Comparison of ENCODE assay signal across 11 cellular contexts in the genomic region with DNA sequence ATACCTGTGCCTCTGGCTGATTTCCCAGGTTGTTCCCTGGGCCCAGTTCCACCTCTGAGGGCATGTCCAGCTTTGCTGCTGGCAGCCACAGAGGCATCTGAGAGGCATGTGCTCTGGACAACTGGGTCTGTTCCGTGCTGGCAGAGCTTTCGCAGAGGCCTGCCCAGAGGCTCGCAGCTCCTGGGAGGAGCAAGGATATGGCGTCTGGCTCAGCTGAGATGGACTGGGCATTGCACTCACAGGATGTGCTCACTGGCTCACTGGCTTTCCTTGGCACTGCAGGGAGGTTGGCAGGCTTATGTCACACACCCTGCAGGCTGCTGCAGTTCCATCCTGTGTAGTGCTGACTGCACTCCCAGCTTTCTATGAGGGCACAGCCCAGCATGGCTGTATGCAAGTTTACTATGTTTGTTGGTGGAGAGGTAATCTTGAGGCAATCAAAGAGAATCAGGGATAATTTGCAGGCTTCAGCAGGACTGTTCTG.
DNase-seq lines count a peak whose midpoint lies in the region; ATAC-seq, FAIRE-seq and TF ChIP-seq lines count a peak whose summit lies in the region.
"Had no signal": no experiment of that assay in that cellular context is flagged by ENCODE, and none has a peak within 500 bp of the region (broad histone marks: within the 10 kb centered on the region; RNA-seq: fewer than 3 reads in every experiment).

No MANE protein-coding gene starts in this region.

- intact Hi-C loops in Right ventricle myocardium superior (cut with DNase I): no loop called here
- intact Hi-C loops in sigmoid colon (cut with DNase I): loop anchor here (2.0 to 5.0 kb wide), 2 partner anchors 61 to 171 kb away; a partner anchor contains a TSS

- no peak overlapping the region for H3K27ac Mint-ChIP-seq in T-helper 2 cell treated with Interferon-gamma antibody and Interleukin-4, amounts not matched to agents 5 μg/mL and 100 μg/mL, for 36 hours
- H3K27ac Mint-ChIP-seq: stimulated activated effector memory CD8-positive, alpha-beta T cell treated with anti-CD3 and anti-CD28 coated beads, Interleukin-12 subunit alpha, Interleukin-12 subunit beta, amount 100 ng/mL, for 72 hours had no signal

- H3K36me3 Mint-ChIP-seq in T-helper 2 cell treated with Interferon-gamma antibody and Interleukin-4, amounts not matched to agents 5 μg/mL and 100 μg/mL, for 36 hours (ENCODE audit: low read depth): no peaks in the 10 kb centered on the region
- H3K36me3 Mint-ChIP-seq: stimulated activated effector memory CD8-positive, alpha-beta T cell treated with anti-CD3 and anti-CD28 coated beads, Interleukin-12 subunit alpha, Interleukin-12 subunit beta, amount 100 ng/mL, for 72 hours had no signal

- H3K36me3 ChIP-seq in RWPE2 (ENCODE audit: low read depth) (no peaks in the 10 kb centered on the region), sigmoid colon (no peaks in the 10 kb centered on the region), smooth muscle cell (ENCODE audit: low read depth) (no peaks in the 10 kb centered on the region)

- no peak overlapping the region for H2AFZ ChIP-seq in smooth muscle cell (ENCODE audit: low read depth)

- H3K4me2 ChIP-seq in smooth muscle cell: no peak overlapping the region

- H3F3A ChIP-seq in smooth muscle cell (ENCODE audit: low read depth): no peaks in the 10 kb centered on the region

- H3K4me3 Mint-ChIP-seq in T-helper 2 cell treated with Interferon-gamma antibody and Interleukin-4, amounts not matched to agents 5 μg/mL and 100 μg/mL, for 36 hours: no peak overlapping the region
- H3K4me3 Mint-ChIP-seq: effector memory CD8-positive, alpha-beta T cell; stimulated activated effector memory CD8-positive, alpha-beta T cell treated with anti-CD3 and anti-CD28 coated beads, Interleukin-12 subunit alpha, Interleukin-12 subunit beta, amount 100 ng/mL, for 72 hours had no signal

- peak; percentile 60 for DNase-seq in H4 (ENCODE audit: low spot score)
- no peak for DNase-seq in RWPE2 (ENCODE audit: low spot score)
- DNase-seq in Right ventricle myocardium superior: peak; percentile 89
- peak; percentile 97 for DNase-seq in sigmoid colon
- no peak for DNase-seq in T-helper 2 cell treated with Interferon-gamma antibody and Interleukin-4, amounts not matched to agents 5 μg/mL and 100 μg/mL, for 36 hours (ENCODE audit: low spot score)
- DNase-seq in stimulated activated naive CD4-positive, alpha-beta T cell (lab: John Stamatoyannopoulos, UW): no peak
- no peak for DNase-seq in smooth muscle cell (lab: John Stamatoyannopoulos, UW; ENCODE audit: unreplicated experiment)
- DNase-seq in urothelium cell line (ENCODE audit: low spot score): no peak
- DNase-seq: effector memory CD8-positive, alpha-beta T cell; NCI-H2171 treated with DMSO at 0.1 percent for 48 hours had no signal

- ATAC-seq in RWPE2 (ENCODE audit: low read depth) (peak; percentile 86), Right ventricle myocardium superior (ENCODE audit: poor library complexity) (peak; percentile 94)
- ATAC-seq: effector memory CD8-positive, alpha-beta T cell; stimulated activated effector memory CD8-positive, alpha-beta T cell treated with anti-CD3 and anti-CD28 coated beads, Interleukin-12 subunit alpha, Interleukin-12 subunit beta, amount 100 ng/mL, for 72 hours had no signal

- peaks cover 34% of the 10 kb centered on the region for H3K79me2 ChIP-seq in smooth muscle cell (ENCODE audit: low read depth)

- H3K4me3 ChIP-seq in RWPE2 (ENCODE audit: severe bottlenecking): no peak overlapping the region
- H3K4me3 ChIP-seq in sigmoid colon: no peak overlapping the region
- H3K4me3 ChIP-seq in smooth muscle cell: no peak overlapping the region

- TF ChIP-seq EP300 in sigmoid colon (IDR thresholded peaks at IDR 0.05): peak in 2 of 4 donors; percentile 73 to 79

- H3K4me1 Mint-ChIP-seq in T-helper 2 cell treated with Interferon-gamma antibody and Interleukin-4, amounts not matched to agents 5 μg/mL and 100 μg/mL, for 36 hours (ENCODE audit: low read depth): peaks cover 19% of the 10 kb centered on the region

- no peak overlapping the region for H3K9ac ChIP-seq in smooth muscle cell (ENCODE audit: low read depth)

- no peaks in the 10 kb centered on the region for H3K9me3 ChIP-seq in RWPE2 (ENCODE audit: severe bottlenecking)
- no peaks in the 10 kb centered on the region for H3K9me3 ChIP-seq in sigmoid colon
- no peaks in the 10 kb centered on the region for H3K9me3 ChIP-seq in smooth muscle cell (replicated peaks; ENCODE audit: low read depth)

- H3K27me3 ChIP-seq in RWPE2 (ENCODE audit: insufficient read depth, poor library complexity, severe bottlenecking) (no peaks in the 10 kb centered on the region), sigmoid colon (no peaks in the 10 kb centered on the region), smooth muscle cell (ENCODE audit: low read depth) (no peaks in the 10 kb centered on the region)

- peaks cover 89% of the 10 kb centered on the region for H4K20me1 ChIP-seq in smooth muscle cell (ENCODE audit: low read depth)

- FAIRE-seq in urothelium cell line (lab: Jason Lieb, UNC): no peak

- 91 to 94% methylated on average over 4 of the region's 4 CpGs for WGBS in sigmoid colon, 2 donors
- 88% methylated on average over 4 of the region's 4 CpGs for WGBS in smooth muscle cell (ENCODE audit: low lambda C conversion rate)

- TF ChIP-seq POLR2A in sigmoid colon (IDR thresholded peaks at IDR 0.05): no peak

- H3K27me3 Mint-ChIP-seq in T-helper 2 cell treated with Interferon-gamma antibody and Interleukin-4, amounts not matched to agents 5 μg/mL and 100 μg/mL, for 36 hours (ENCODE audit: low read depth): peaks cover 9% of the 10 kb centered on the region
- H3K27me3 Mint-ChIP-seq: effector memory CD8-positive, alpha-beta T cell had no signal

- TF ChIP-seq CTCF in RWPE2 (IDR thresholded peaks at IDR 0.05; ENCODE audit: poor library complexity, severe bottlenecking) (no peak), sigmoid colon (IDR thresholded peaks at IDR 0.05) (peak in 1 of 4 experiments; percentile 12), smooth muscle cell (IDR thresholded peaks at IDR 0.05; ENCODE audit: borderline replicate concordance, insufficient read depth, poor library complexity, severe bottlenecking) (no peak)

- H3K9me3 Mint-ChIP-seq in T-helper 2 cell treated with Interferon-gamma antibody and Interleukin-4, amounts not matched to agents 5 μg/mL and 100 μg/mL, for 36 hours: no peaks in the 10 kb centered on the region
- H3K9me3 Mint-ChIP-seq: effector memory CD8-positive, alpha-beta T cell; stimulated activated effector memory CD8-positive, alpha-beta T cell treated with anti-CD3 and anti-CD28 coated beads, Interleukin-12 subunit alpha, Interleukin-12 subunit beta, amount 100 ng/mL, for 72 hours had no signal

- H3K4me1 ChIP-seq in RWPE2 (ENCODE audit: insufficient read depth, poor library complexity, severe bottlenecking): peaks cover 31% of the 10 kb centered on the region
- H3K4me1 ChIP-seq in sigmoid colon: peaks cover 0 to 82% (median 72%) of the 10 kb centered on the region in 4 donors
- peaks cover 3% of the 10 kb centered on the region for H3K4me1 ChIP-seq in smooth muscle cell (ENCODE audit: low read depth)

- peak overlapping the region; percentile 54 for H3K27ac ChIP-seq in RWPE2 (ENCODE audit: poor library complexity, severe bottlenecking)
- H3K27ac ChIP-seq in sigmoid colon: peak overlapping the region; percentile 75 to 87 (median 80)
- H3K27ac ChIP-seq in smooth muscle cell (ENCODE audit: low read depth): no peak overlapping the region

Comparison
In these comparisons a context has a peak if more than half of its experiments do, and no peak if none do; other contexts are left out.
1. DNase-seq: peak in H4 (single experiment), Right ventricle myocardium superior (single experiment) and sigmoid colon (single experiment); none in RWPE2 (single experiment), T-helper 2 cell treated with Interferon-gamma antibody and Interleukin-4, amounts not matched to agents 5 μg/mL and 100 μg/mL, for 36 hours (single experiment), stimulated activated naive CD4-positive, alpha-beta T cell (0 of 6), smooth muscle cell (single experiment) and urothelium cell line (single experiment).